In the genomic region with DNA sequence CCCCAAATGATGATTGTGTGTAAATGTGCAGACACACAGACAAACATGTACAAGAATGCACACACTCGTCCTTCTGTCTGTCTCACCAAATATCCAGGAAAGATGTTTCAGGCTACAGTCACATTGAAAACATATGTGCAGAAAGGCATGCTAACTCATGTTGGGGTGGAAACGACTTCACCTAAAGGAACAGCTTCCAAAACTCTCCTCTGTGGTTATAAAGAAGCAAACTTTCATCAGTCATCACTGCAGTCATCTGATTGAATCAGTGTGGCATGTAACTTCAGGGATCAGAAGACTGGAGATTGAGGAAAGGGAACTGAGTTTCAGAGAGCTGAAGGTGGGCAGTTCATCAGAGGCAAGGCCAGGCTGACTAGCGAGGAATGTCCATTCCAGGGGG, we compare ENCODE assay signal across 25 cellular contexts.
"Had no signal": no experiment of that assay in that cellular context is flagged by ENCODE, and none has a peak within 500 bp of the region (broad histone marks: within the 10 kb centered on the region; RNA-seq: fewer than 3 reads in every experiment).

No MANE protein-coding gene starts in this region.

- H3K4me3 ChIP-seq: cardiac muscle cell, gastroesophageal sphincter, smooth muscle cell, testis, vagina had no signal

- H3K9me3 ChIP-seq: gastroesophageal sphincter, testis, vagina had no signal

- H3K4me1 ChIP-seq: testis, vagina had no signal

- H3K4me3 Mint-ChIP-seq: activated naive CD8-positive, alpha-beta T cell treated with anti-CD3 and anti-CD28 coated beads, Interleukin-2, amount 10 ng/mL, durations not matched to agents 7 days and 5 days; dendritic cell treated with granulocyte-macrophage colony-stimulating factor and Interleukin-4, amounts not matched to agents 40 ng/mL and 50 ng/mL, for 4 days; memory B cell; type B pancreatic cell; WTC11 had no signal

- H3K27me3 ChIP-seq: cardiac muscle cell, gastroesophageal sphincter, testis, vagina had no signal

- H3K36me3 ChIP-seq: cardiac muscle cell, gastroesophageal sphincter, vagina had no signal

- H3K27me3 Mint-ChIP-seq: activated naive CD8-positive, alpha-beta T cell treated with anti-CD3 and anti-CD28 coated beads, Interleukin-2, amount 10 ng/mL, durations not matched to agents 7 days and 5 days; dendritic cell treated with granulocyte-macrophage colony-stimulating factor and Interleukin-4, amounts not matched to agents 40 ng/mL and 50 ng/mL, for 4 days; memory B cell had no signal

- ATAC-seq: gastroesophageal sphincter, left colon, sciatic nerve, WTC11 had no signal

- H3K9me3 Mint-ChIP-seq: activated naive CD8-positive, alpha-beta T cell treated with anti-CD3 and anti-CD28 coated beads, Interleukin-2, amount 10 ng/mL, durations not matched to agents 7 days and 5 days; dendritic cell treated with granulocyte-macrophage colony-stimulating factor and Interleukin-4, amounts not matched to agents 40 ng/mL and 50 ng/mL, for 4 days; memory B cell; type B pancreatic cell; WTC11 had no signal

- H3K4me2 ChIP-seq: smooth muscle cell had no signal

- DNase-seq: activated CD4-positive, alpha-beta T cell treated with anti-CD3 and anti-CD28 coated beads for 4 hours; activated CD4-positive, alpha-beta T cell treated with anti-CD3 and anti-CD28 coated beads, Interleukin-2, amount 50 U/mL, for 48 hours; activated naive CD4-positive, alpha-beta T cell treated with Interleukin-2 at 50 U/mL for 16 hours; activated naive CD8-positive, alpha-beta T cell treated with anti-CD3 and anti-CD28 coated beads, Interleukin-2, amount 10 ng/mL, durations not matched to agents 7 days and 5 days; activated T-cell treated with anti-CD3 and anti-CD28 coated beads, Interleukin-2, amount 50 U/mL, for 48 hours; effector CD4-positive, alpha-beta T cell; erythroblast; head of caudate nucleus; hypothalamus; islet precursor cell; left colon; stimulated activated CD4-positive, alpha-beta T cell treated with anti-CD3 and anti-CD28 coated beads, Interleukin-15, amount 100 ng/mL, for 24 hours; stimulated activated CD8-positive, alpha-beta memory T cell treated with anti-CD3 and anti-CD28 coated beads, Interleukin-4, amount 100 ng/mL, for 48 hours; stimulated activated naive CD4-positive, alpha-beta T cell; T-helper 9 cell; testis had no signal

- H3K36me3 Mint-ChIP-seq: type B pancreatic cell, WTC11 had no signal

- H3K27ac ChIP-seq: cardiac muscle cell, gastroesophageal sphincter, testis, vagina had no signal

- H3K27ac Mint-ChIP-seq: activated naive CD8-positive, alpha-beta T cell treated with anti-CD3 and anti-CD28 coated beads, Interleukin-2, amount 10 ng/mL, durations not matched to agents 7 days and 5 days; dendritic cell treated with granulocyte-macrophage colony-stimulating factor and Interleukin-4, amounts not matched to agents 40 ng/mL and 50 ng/mL, for 4 days; memory B cell; type B pancreatic cell; WTC11 had no signal
